Comparison of ENCODE assay signal across 23 cellular contexts in genomic region chr7:47738563-47739166, GRCh38.
A peak's percentile ranks its signal among the peaks of the same experiment; 100 is the strongest.
DNase-seq lines count a peak whose midpoint lies in the region; ATAC-seq, FAIRE-seq and TF ChIP-seq lines count a peak whose summit lies in the region.
"Had no signal": no experiment of that assay in that cellular context is flagged by ENCODE, and none has a peak within 500 bp of the region (broad histone marks: within the 10 kb centered on the region; RNA-seq: fewer than 3 reads in every experiment).

No MANE protein-coding gene starts in this region.

- peak overlapping the region; percentile 54 for H3K27ac ChIP-seq in SU-DHL-6 (ENCODE audit: low read depth, low read length)
- no peak overlapping the region for H3K27ac ChIP-seq in pancreas
- H3K27ac ChIP-seq in tibial artery: no peak overlapping the region
- H3K27ac ChIP-seq: body of pancreas, sigmoid colon, transverse colon had no signal

- H3K36me3 ChIP-seq in SU-DHL-6 (ENCODE audit: low read length) (no peaks in the 10 kb centered on the region), pancreas (no peaks in the 10 kb centered on the region), tibial artery (no peaks in the 10 kb centered on the region)
- H3K36me3 ChIP-seq: sigmoid colon, transverse colon had no signal

- H3K9ac ChIP-seq in SU-DHL-6 (ENCODE audit: low read length): no peak overlapping the region

- no peak for FAIRE-seq in pancreas (lab: Jason Lieb, UNC)
- FAIRE-seq: GM19239 had no signal

- no peaks in the 10 kb centered on the region for H3K79me2 ChIP-seq in SU-DHL-6 (ENCODE audit: insufficient read depth, low read length)

- intact Hi-C loops in pancreas (cut with DNase I): no loop called here
- intact Hi-C loops in tibial artery (cut with DNase I; ENCODE audit: low total_unique reads): no loop called here

- 76 to 90% methylated on average over 6 of the region's 6 CpGs for WGBS in pancreas, 2 donors

- no peaks in the 10 kb centered on the region for H3K36me3 Mint-ChIP-seq in stimulated activated memory B cell treated with anti-CD40 and anti-IgM and Interleukin-4, amounts not matched to agents 10 μg/mL and 1 μg/mL and 100 μg/mL, for 72 hours
- H3K36me3 Mint-ChIP-seq: activated naive CD4-positive, alpha-beta T cell treated with anti-CD3 and anti-CD28 coated beads, Interleukin-2, amount 10 ng/mL, durations not matched to agents 7 days and 5 days; CD4-positive, CD25-positive, alpha-beta regulatory T cell had no signal

- H3K4me1 Mint-ChIP-seq in stimulated activated memory B cell treated with anti-CD40 and anti-IgM and Interleukin-4, amounts not matched to agents 10 μg/mL and 1 μg/mL and 100 μg/mL, for 72 hours: peaks cover 25% of the 10 kb centered on the region
- H3K4me1 Mint-ChIP-seq: activated CD4-positive, alpha-beta T cell treated with anti-CD3 and anti-CD28 coated beads for 36 hours; activated naive CD4-positive, alpha-beta T cell treated with anti-CD3 and anti-CD28 coated beads, Interleukin-2, amount 10 ng/mL, durations not matched to agents 7 days and 5 days; CD4-positive, CD25-positive, alpha-beta regulatory T cell had no signal

- H3K4me3 Mint-ChIP-seq in stimulated activated memory B cell treated with anti-CD40 and anti-IgM and Interleukin-4, amounts not matched to agents 10 μg/mL and 1 μg/mL and 100 μg/mL, for 72 hours: no peak overlapping the region
- H3K4me3 Mint-ChIP-seq: activated CD4-positive, alpha-beta T cell treated with anti-CD3 and anti-CD28 coated beads for 36 hours; activated naive CD4-positive, alpha-beta T cell treated with anti-CD3 and anti-CD28 coated beads, Interleukin-2, amount 10 ng/mL, durations not matched to agents 7 days and 5 days; CD4-positive, CD25-positive, alpha-beta regulatory T cell; dendritic cell treated with granulocyte-macrophage colony-stimulating factor and Interleukin-4, amounts not matched to agents 40 ng/mL and 50 ng/mL, for 4 days; H9 had no signal

- TF ChIP-seq CTCF in SU-DHL-6 (IDR thresholded peaks at IDR 0.05; ENCODE audit: insufficient read depth, low read length, poor library complexity, severe bottlenecking): no peak
- no peak for TF ChIP-seq CTCF in pancreas (IDR thresholded peaks at IDR 0.05)
- TF ChIP-seq CTCF in tibial artery (IDR thresholded peaks at IDR 0.05): no peak

- H3K27me3 ChIP-seq in SU-DHL-6 (ENCODE audit: low read length) (no peaks in the 10 kb centered on the region), pancreas (no peaks in the 10 kb centered on the region), tibial artery (no peaks in the 10 kb centered on the region)
- H3K27me3 ChIP-seq: body of pancreas, sigmoid colon, transverse colon had no signal

- peak overlapping the region; percentile 53 for H3K27ac Mint-ChIP-seq in stimulated activated memory B cell treated with anti-CD40 and anti-IgM and Interleukin-4, amounts not matched to agents 10 μg/mL and 1 μg/mL and 100 μg/mL, for 72 hours
- H3K27ac Mint-ChIP-seq: activated CD4-positive, alpha-beta T cell treated with anti-CD3 and anti-CD28 coated beads for 36 hours; activated naive CD4-positive, alpha-beta T cell treated with anti-CD3 and anti-CD28 coated beads, Interleukin-2, amount 10 ng/mL, durations not matched to agents 7 days and 5 days; dendritic cell treated with granulocyte-macrophage colony-stimulating factor and Interleukin-4, amounts not matched to agents 40 ng/mL and 50 ng/mL, for 4 days had no signal

- H3K4me1 ChIP-seq in pancreas (no peaks in the 10 kb centered on the region), tibial artery (peaks cover 0 to 3% (median 0%) of the 10 kb centered on the region in 4 donors)
- H3K4me1 ChIP-seq: body of pancreas, sigmoid colon, transverse colon had no signal

- H3K9me2 ChIP-seq in SU-DHL-6 (replicated peaks; ENCODE audit: insufficient read depth, low read length): no peaks in the 10 kb centered on the region

- H3K4me2 ChIP-seq in SU-DHL-6 (ENCODE audit: low read depth, low read length, poor library complexity, severe bottlenecking): peak overlapping the region; percentile 22

- H3K9me3 ChIP-seq in SU-DHL-6 (ENCODE audit: insufficient read depth, low read length): no peaks in the 10 kb centered on the region
- H3K9me3 ChIP-seq in pancreas: no peaks in the 10 kb centered on the region
- no peaks in the 10 kb centered on the region for H3K9me3 ChIP-seq in tibial artery
- H3K9me3 ChIP-seq: body of pancreas, sigmoid colon, transverse colon had no signal

- H3K27me3 Mint-ChIP-seq in stimulated activated memory B cell treated with anti-CD40 and anti-IgM and Interleukin-4, amounts not matched to agents 10 μg/mL and 1 μg/mL and 100 μg/mL, for 72 hours: no peaks in the 10 kb centered on the region

- no peaks in the 10 kb centered on the region for H3F3A ChIP-seq in SU-DHL-6 (ENCODE audit: insufficient read depth)

- H4K20me1 ChIP-seq in SU-DHL-6 (ENCODE audit: low read depth, low read length): no peaks in the 10 kb centered on the region

- H2AFZ ChIP-seq in SU-DHL-6 (ENCODE audit: low read depth, low read length, severe bottlenecking): peak overlapping the region; percentile 23

- ATAC-seq in GM18868 (IDR thresholded peaks at IDR 0.05; ENCODE audit: unreplicated experiment) (peak; percentile 99), GM21723 (IDR thresholded peaks at IDR 0.05; ENCODE audit: unreplicated experiment) (peak; percentile 92), pancreas (no peak)
- ATAC-seq in stimulated activated memory B cell treated with anti-CD40 and anti-IgM and Interleukin-4, amounts not matched to agents 10 μg/mL and 1 μg/mL and 100 μg/mL, for 72 hours: peak; percentile 97
- ATAC-seq: activated CD4-positive, alpha-beta T cell treated with anti-CD3 and anti-CD28 coated beads for 36 hours; body of pancreas had no signal

- H3K4me3 ChIP-seq in SU-DHL-6 (ENCODE audit: insufficient read depth, low read length, poor library complexity, severe bottlenecking) (no peak overlapping the region), pancreas (no peak overlapping the region), tibial artery (no peak overlapping the region)
- H3K4me3 ChIP-seq: body of pancreas, lung, sigmoid colon, transverse colon had no signal

- no peak for DNase-seq in pancreas
- DNase-seq in tibial artery: no peak
- no peak for DNase-seq in HCEC 1CT
- DNase-seq in NCI-H748 treated with DMSO at 0.1 percent for 48 hours (lab: John Stamatoyannopoulos, UW): no peak
- DNase-seq: activated CD4-positive, alpha-beta T cell treated with anti-CD3 and anti-CD28 coated beads for 36 hours; activated naive CD4-positive, alpha-beta T cell treated with anti-CD3 and anti-CD28 coated beads, Interleukin-2, amount 10 ng/mL, durations not matched to agents 7 days and 5 days; body of pancreas; CD4-positive, CD25-positive, alpha-beta regulatory T cell; DMS79; H9; Karpas-422; NCI-H1417; NCI-H2227 treated with DMSO at 0.1 percent for 48 hours; SHP77; sigmoid colon; transverse colon had no signal

- no peaks in the 10 kb centered on the region for H3K9me3 Mint-ChIP-seq in stimulated activated memory B cell treated with anti-CD40 and anti-IgM and Interleukin-4, amounts not matched to agents 10 μg/mL and 1 μg/mL and 100 μg/mL, for 72 hours
- H3K9me3 Mint-ChIP-seq: activated naive CD4-positive, alpha-beta T cell treated with anti-CD3 and anti-CD28 coated beads, Interleukin-2, amount 10 ng/mL, durations not matched to agents 7 days and 5 days; dendritic cell treated with granulocyte-macrophage colony-stimulating factor and Interleukin-4, amounts not matched to agents 40 ng/mL and 50 ng/mL, for 4 days; H9 had no signal

Comparison
In these comparisons a context has a peak if more than half of its experiments do, and no peak if none do; other contexts are left out.
1. ATAC-seq: peak in GM18868 (single experiment), GM21723 (single experiment) and stimulated activated memory B cell treated with anti-CD40 and anti-IgM and Interleukin-4, amounts not matched to agents 10 μg/mL and 1 μg/mL and 100 μg/mL, for 72 hours (single experiment); none in pancreas (0 of 4).